In genomic region chr3:17639257-17639656, GRCh38 we compare ENCODE assay signal across 15 cellular contexts.
DNase-seq lines count a peak whose midpoint lies in the region; ATAC-seq and TF ChIP-seq lines count a peak whose summit lies in the region.
"Had no signal": no experiment of that assay in that cellular context is flagged by ENCODE, and none has a peak within 500 bp of the region (broad histone marks: within the 10 kb centered on the region; RNA-seq: fewer than 3 reads in every experiment).

No MANE protein-coding gene starts in this region.

- no peaks in the 10 kb centered on the region for H4K20me1 ChIP-seq in H9 (ENCODE audit: control insufficient read depth, insufficient read depth, insufficient read length)

- H3K27me3 ChIP-seq in H9 (ENCODE audit: insufficient read depth, low read length) = no peaks in the 10 kb centered on the region
- H3K27me3 ChIP-seq in aorta (ENCODE audit: control insufficient read depth in 1 of 2, insufficient read depth in 2 of 2, low read length in 1 of 2) = no peaks in the 10 kb centered on the region
- H3K27me3 ChIP-seq: body of pancreas had no signal

- no peak overlapping the region for H2BK120ac ChIP-seq in H9 (ENCODE audit: low read depth, low read length, poor library complexity, severe bottlenecking)

- H3K23me2 ChIP-seq in H9 (ENCODE audit: insufficient read length, low read depth, low read length, poor library complexity, severe bottlenecking) = no peaks in the 10 kb centered on the region

- H3K9ac ChIP-seq in H9 (ENCODE audit: extremely low read depth, insufficient read length, low read length) = no peak overlapping the region

- no peak overlapping the region for H3K4me3 Mint-ChIP-seq in osteocyte (ENCODE audit: unreplicated experiment)
- no peak overlapping the region for H3K4me3 Mint-ChIP-seq in H9

- TF ChIP-seq CTCF in osteocyte (IDR thresholded peaks at IDR 0.05) (no peak), H9 (conservative IDR thresholded peaks at IDR 0.05) (no peak)

- H3T11ph ChIP-seq in H9 (ENCODE audit: low read length) = no peak overlapping the region

- H3K27ac ChIP-seq in H9 (ENCODE audit: insufficient read length, low read depth, low read length) (no peak overlapping the region), aorta (ENCODE audit: low read depth in 1 of 2, low read length in 2 of 2) (no peak overlapping the region)
- H3K27ac ChIP-seq: body of pancreas, WERI-Rb-1 had no signal

- H3K14ac ChIP-seq in H9 (ENCODE audit: insufficient read depth, low read length) = no peak overlapping the region

- H3K23ac ChIP-seq in H9 (ENCODE audit: insufficient read length, low read depth, low read length) = no peak overlapping the region

- no peak overlapping the region for H2BK15ac ChIP-seq in H9 (ENCODE audit: low read depth, low read length)

- no peak overlapping the region for H4K91ac ChIP-seq in H9 (ENCODE audit: insufficient read length, low read depth, low read length)

- H3K27me3 Mint-ChIP-seq in osteocyte (ENCODE audit: unreplicated experiment) (no peaks in the 10 kb centered on the region), H9 (ENCODE audit: low read depth) (no peaks in the 10 kb centered on the region)

- H3K18ac ChIP-seq in H9 (ENCODE audit: insufficient read length, low read depth, low read length) = no peak overlapping the region

- H2AFZ ChIP-seq in H9 (ENCODE audit: low read length) = no peak overlapping the region

- peak overlapping the region; percentile 87 for H3K27ac Mint-ChIP-seq in osteocyte (ENCODE audit: unreplicated experiment)
- no peak overlapping the region for H3K27ac Mint-ChIP-seq in H9

- intact Hi-C loops in aorta (cut with DNase I) = loop anchor here (5.0 to 10.0 kb wide), 4 partner anchors 84 to 204 kb away; partner anchors contain the start of gene TBC1D5 (in 1 of the 2)

- no peak overlapping the region for H3K4me3 ChIP-seq in aorta (ENCODE audit: low read length in 2 of 2)
- H3K4me3 ChIP-seq: body of pancreas had no signal

- H2BK12ac ChIP-seq in H9 (ENCODE audit: insufficient read length, low read depth, low read length) = no peak overlapping the region

- H3K4me1 Mint-ChIP-seq in osteocyte (ENCODE audit: unreplicated experiment) (peaks cover 68% of the 10 kb centered on the region), H9 (peaks cover 5 to 9% of the 10 kb centered on the region in 2 experiments; a peak in 3 of 4 replicates)

- H3K4me1 ChIP-seq in H9 (ENCODE audit: insufficient read depth, low read length) (no peaks in the 10 kb centered on the region; the same call in 1 of the 2 replicates), aorta (ENCODE audit: control insufficient read depth in 1 of 2, insufficient read depth in 2 of 2, low read length in 2 of 2) (peaks cover 0 to 2% of the 10 kb centered on the region in 2 donors)

- H3K4me2 ChIP-seq in H9 (ENCODE audit: insufficient read depth, insufficient read length, low read length) = no peak overlapping the region

- no peaks in the 10 kb centered on the region for H3K79me2 ChIP-seq in H9 (ENCODE audit: insufficient read depth, low read length)

- no peak overlapping the region for H2BK20ac ChIP-seq in H9 (ENCODE audit: low read depth, low read length, poor library complexity, severe bottlenecking)

- no CpG with 5 or more reads among the region's 2 CpGs for WGBS in H9 (ENCODE audit: extremely low coverage, insufficient read length, low lambda C conversion rate)
- 8 to 9% methylated on average over 2 of the region's 2 CpGs for WGBS in aorta, 2 donors

- no peak overlapping the region for H2AK5ac ChIP-seq in H9 (ENCODE audit: insufficient read length, low read length)

- no peaks in the 10 kb centered on the region for H3K36me3 ChIP-seq in aorta (ENCODE audit: control insufficient read depth in 1 of 2, insufficient read depth in 2 of 2, low read length in 1 of 2)
- H3K36me3 ChIP-seq: WERI-Rb-1 had no signal

- H3K56ac ChIP-seq in H9 (ENCODE audit: insufficient read length, low read depth, low read length) = no peak overlapping the region

- ATAC-seq in aorta (ENCODE audit: low FRiP score) = no peak
- ATAC-seq: body of pancreas, esophagus mucosa, left lobe of liver had no signal

- no peak overlapping the region for H2BK5ac ChIP-seq in H9 (ENCODE audit: insufficient read length, low read length)

- no peaks in the 10 kb centered on the region for H3K36me3 Mint-ChIP-seq in osteocyte (ENCODE audit: unreplicated experiment)
- no peaks in the 10 kb centered on the region for H3K36me3 Mint-ChIP-seq in H9 (ENCODE audit: insufficient read depth in 1 of 3, low read depth in 3 of 3)

- no peak overlapping the region for H4K5ac ChIP-seq in H9 (ENCODE audit: insufficient read length, low read depth, low read length)

- no peaks in the 10 kb centered on the region for H3K9me3 ChIP-seq in H9 (ENCODE audit: control insufficient read depth, low read depth, low read length)
- no peaks in the 10 kb centered on the region for H3K9me3 ChIP-seq in aorta (ENCODE audit: control insufficient read depth, low read length)
- H3K9me3 ChIP-seq: body of pancreas had no signal

- H4K8ac ChIP-seq in H9 (replicated peaks; ENCODE audit: insufficient read length, low read depth, low read length) = no peak overlapping the region

- DNase-seq in DMS53 treated with DMSO at 0.1 percent for 48 hours (lab: John Stamatoyannopoulos, UW; ENCODE audit: unreplicated experiment) (peak; percentile 1), NCI-H226 (peak; percentile 32), dedifferentiated amniotic fluid mesenchymal stem cell (ENCODE audit: extremely low spot score) (peak; percentile 43), osteocyte (ENCODE audit: extremely low spot score, unreplicated experiment) (no peak), LoVo (ENCODE audit: low spot score) (no peak), H9 (no peak), superior temporal gyrus (ENCODE audit: extremely low spot score) (no peak), aorta (no peak)
- DNase-seq: body of pancreas; Kasumi-1; Right ventricle myocardium superior; stimulated activated CD4-positive, alpha-beta T cell treated with anti-CD3 and anti-CD28 coated beads, Interleukin-12 subunit alpha, Interleukin-12 subunit beta, amount 100 ng/mL, for 4 hours; WERI-Rb-1 had no signal

- no peak overlapping the region for H3K4ac ChIP-seq in H9 (ENCODE audit: low read depth, low read length)

- H3K79me1 ChIP-seq in H9 (ENCODE audit: insufficient read depth, low read depth, low read length, poor library complexity, severe bottlenecking) = no peaks in the 10 kb centered on the region

- no peaks in the 10 kb centered on the region for H3K9me3 Mint-ChIP-seq in osteocyte (ENCODE audit: unreplicated experiment)
- no peaks in the 10 kb centered on the region for H3K9me3 Mint-ChIP-seq in H9

Comparison
In these comparisons a context has a peak if more than half of its experiments do, and no peak if none do; other contexts are left out.
1. DNase-seq: peak in DMS53 treated with DMSO at 0.1 percent for 48 hours (single experiment), NCI-H226 (single experiment) and dedifferentiated amniotic fluid mesenchymal stem cell (single experiment); none in osteocyte (single experiment), LoVo (single experiment), H9 (single experiment), superior temporal gyrus (single experiment) and aorta (0 of 2).